26 cellular contexts compared by ENCODE assay signal in genomic region chr1:236830560-236830959, GRCh38. TPM values are rescaled to one million over a fixed set of nuclear protein-coding genes. Genes with fewer than 3 reads are reported as not detected.
DNase-seq lines count a peak whose midpoint lies in the region; ATAC-seq and TF ChIP-seq lines count a peak whose summit lies in the region.
"Had no signal": no experiment of that assay in that cellular context is flagged by ENCODE, and none has a peak within 500 bp of the region (broad histone marks: within the 10 kb centered on the region; RNA-seq: fewer than 3 reads in every experiment).

No MANE protein-coding gene starts in this region.

- H3K36me3 Mint-ChIP-seq in endodermal cell (ENCODE audit: low read depth) (peaks cover 17% of the 10 kb centered on the region), mesothelial cell of epicardium (peaks cover 45% of the 10 kb centered on the region)

- H3K4me3 Mint-ChIP-seq in endodermal cell (no peak overlapping the region), mesothelial cell of epicardium (no peak overlapping the region)
- H3K4me3 Mint-ChIP-seq: B cell; CD8-positive, alpha-beta T cell; HFFc6 had no signal

- H3K4me1 Mint-ChIP-seq in endodermal cell (peaks cover 9% of the 10 kb centered on the region), mesothelial cell of epicardium (peaks cover 21% of the 10 kb centered on the region)
- H3K4me1 Mint-ChIP-seq: B cell had no signal

- no peaks in the 10 kb centered on the region for H3K27me3 Mint-ChIP-seq in endodermal cell (ENCODE audit: insufficient read depth)
- no peaks in the 10 kb centered on the region for H3K27me3 Mint-ChIP-seq in mesothelial cell of epicardium (ENCODE audit: low read depth)
- H3K27me3 Mint-ChIP-seq: B cell had no signal

- TF ChIP-seq POLR2A in testis (IDR thresholded peaks at IDR 0.05) = no peak

- no peak for DNase-seq in endodermal cell
- DNase-seq in heart right ventricle = peak; percentile 44 to 68
- no peak for DNase-seq in mesothelial cell of epicardium (ENCODE audit: low spot score in 2 of 2, unreplicated experiment in 2 of 2)
- peak; percentile 43 for DNase-seq in testis
- no peak for DNase-seq in NCI-H2107 treated with DMSO at 0.1 percent for 48 hours (lab: John Stamatoyannopoulos, UW; ENCODE audit: unreplicated experiment)
- no peak for DNase-seq in SHP77 treated with DMSO at 0.1 percent for 48 hours (lab: John Stamatoyannopoulos, UW)
- DNase-seq: Caco-2; CD8-positive, alpha-beta T cell; GOT3; HFFc6; Karpas-422; NCI-H1092 treated with DMSO at 0.1 percent for 48 hours; NCI-H1436; NCI-H187; NCI-H2107; NCI-H446; NCI-H524 treated with DMSO at 0.1 percent for 48 hours; NCI-H774 had no signal

- H3K9me3 Mint-ChIP-seq in endodermal cell (no peaks in the 10 kb centered on the region), mesothelial cell of epicardium (no peaks in the 10 kb centered on the region)
- H3K9me3 Mint-ChIP-seq: CD8-positive, alpha-beta T cell; HFFc6 had no signal

- H3K27me3 ChIP-seq in endodermal cell (ENCODE audit: control insufficient read depth, insufficient read depth, low read length, poor library complexity, severe bottlenecking) = no peaks in the 10 kb centered on the region
- no peaks in the 10 kb centered on the region for H3K27me3 ChIP-seq in heart right ventricle
- no peaks in the 10 kb centered on the region for H3K27me3 ChIP-seq in testis
- H3K27me3 ChIP-seq: SJSA1 had no signal

- H3K27ac ChIP-seq in endodermal cell (ENCODE audit: low read depth, low read length) (peak overlapping the region; percentile 19), heart right ventricle (peak overlapping the region in 9 of 10 donors; percentile 37 to 70 (median 64)), testis (peak overlapping the region in 1 of 2 donors; percentile 33)
- H3K27ac ChIP-seq: A549, C4-2B, HL-60, SJSA1 had no signal

- intact Hi-C loops in heart right ventricle (cut with DNase I) = no loop called here
- intact Hi-C loops in testis (cut with DNase I; ENCODE audit: low total_unique reads) = no loop called here

- no peak overlapping the region for H3K9ac ChIP-seq in endodermal cell (ENCODE audit: extremely low read depth, low read length, poor library complexity, severe bottlenecking)

- TF ChIP-seq CTCF in endodermal cell (conservative IDR thresholded peaks at IDR 0.05) (no peak), heart right ventricle (IDR thresholded peaks at IDR 0.05) (no peak), mesothelial cell of epicardium (IDR thresholded peaks at IDR 0.05; ENCODE audit: unreplicated experiment) (no peak), testis (IDR thresholded peaks at IDR 0.05) (no peak)

- H3K36me3 ChIP-seq in endodermal cell (ENCODE audit: control insufficient read depth, insufficient read depth, low read length) (peaks cover 32% of the 10 kb centered on the region), heart right ventricle (peaks cover 0 to 100% (median 26%) of the 10 kb centered on the region in 9 donors), testis (ENCODE audit: low read depth, missing control alignments) (no peaks in the 10 kb centered on the region)

- no peaks in the 10 kb centered on the region for H3K9me3 ChIP-seq in endodermal cell (ENCODE audit: control insufficient read depth, low read length)
- H3K9me3 ChIP-seq in heart right ventricle = no peaks in the 10 kb centered on the region
- H3K9me3 ChIP-seq in testis = no peaks in the 10 kb centered on the region
- H3K9me3 ChIP-seq: A549, Caco-2, HAP-1, SJSA1 had no signal

- WGBS in endodermal cell (ENCODE audit: insufficient coverage in 1 of 2, insufficient read length in 1 of 2), 2 experiments = 95 to 98% methylated on average over 4 to 6 of the region's 6 CpGs
- 31 to 53% methylated on average over 6 of the region's 6 CpGs for WGBS in heart right ventricle, 2 donors
- WGBS in testis, 2 donors = 37 to 51% methylated on average over 6 of the region's 6 CpGs

- ATAC-seq in heart right ventricle (peak; percentile 83 to 97 (median 94)), GM21529 (IDR thresholded peaks at IDR 0.05; ENCODE audit: unreplicated experiment) (no peak), HG02588 (IDR thresholded peaks at IDR 0.05; ENCODE audit: unreplicated experiment) (no peak)
- ATAC-seq: A549; CD8-positive, alpha-beta T cell had no signal

- H3K27ac Mint-ChIP-seq in endodermal cell (peak overlapping the region; percentile 20), mesothelial cell of epicardium (peak overlapping the region; percentile 88)
- H3K27ac Mint-ChIP-seq: B cell; CD8-positive, alpha-beta T cell; HFFc6 had no signal

- H3K4me3 ChIP-seq in endodermal cell (ENCODE audit: low read length) = no peak overlapping the region
- no peak overlapping the region for H3K4me3 ChIP-seq in heart right ventricle
- no peak overlapping the region for H3K4me3 ChIP-seq in testis
- H3K4me3 ChIP-seq: A549, HAP-1, SJSA1 had no signal

- H3K4me1 ChIP-seq in endodermal cell (ENCODE audit: control insufficient read depth, insufficient read depth, low read length) (no peaks in the 10 kb centered on the region), heart right ventricle (peaks cover 0 to 26% (median 11%) of the 10 kb centered on the region in 9 donors), testis (no peaks in the 10 kb centered on the region)
- H3K4me1 ChIP-seq: A549, Caco-2, HAP-1, SJSA1 had no signal

RNA-seq across cellular contexts. Expression of gene MTR, which starts 35.5 kb away (rescaled TPM):
- 10 to 100 TPM; 28.5 to 29.5 TPM for total RNA-seq in endodermal cell
- polyA plus RNA-seq in endodermal cell (2013, experiment 1 of 2) = 12.0 TPM
- polyA plus RNA-seq in endodermal cell (2013, experiment 2 of 2) = 12.2 TPM
- total RNA-seq in heart right ventricle = 100 to 1,000 TPM in 1 of 10 donors, 10 to 100 TPM in 9; 39.4 to 100 (median 71.6) TPM
- polyA plus RNA-seq in heart right ventricle = 10 to 100 TPM in 1 of 2 donors, 1 to 10 TPM in 1; 5.2 to 13.0 TPM
- 60.4 to 62.5 TPM (median 61.6 TPM) in 3 replicates for total RNA-seq in mesothelial cell of epicardium
- 10 to 100 TPM; 54.0 to 65.4 TPM for total RNA-seq in testis
- polyA plus RNA-seq in testis (ENCODE audit: insufficient read depth, low read depth, low replicate concordance) = 23.4 TPM

Comparison
In these comparisons a context has a peak if more than half of its experiments do, and no peak if none do; other contexts are left out.
1. DNase-seq: peak in heart right ventricle (2 of 2) and testis (single experiment); none in endodermal cell (single experiment), mesothelial cell of epicardium (0 of 2), NCI-H2107 treated with DMSO at 0.1 percent for 48 hours (single experiment) and SHP77 treated with DMSO at 0.1 percent for 48 hours (single experiment).
2. ATAC-seq: peak in heart right ventricle (8 of 8); none in GM21529 (single experiment) and HG02588 (single experiment).